ENCODE assay signal across 8 cellular contexts in genomic region chr13:41960700-41961697, GRCh38.
DNase-seq lines count a peak whose midpoint lies in the region; ATAC-seq and TF ChIP-seq lines count a peak whose summit lies in the region.

Gene VWA8 (minus strand): TSS chr13:41961109. CDS start chr13:41961015, 94 bp downstream.

- peak within 1 kb of the TSS; percentile 57 for H3K4me3 ChIP-seq in retinal pigment epithelial cell (ENCODE audit: low read length)

- ATAC-seq in HG02642 (IDR thresholded peaks at IDR 0.05; ENCODE audit: poor library complexity, unreplicated experiment): peak; percentile 92

- DNase-seq in GM13976 (ENCODE audit: low spot score) (peak; percentile 91), NCI-H1417 treated with DMSO at 0.1 percent for 48 hours (lab: John Stamatoyannopoulos, UW) (peak; percentile 26), T-helper 22 cell (ENCODE audit: low read depth) (peak; percentile 61), astrocyte of the hippocampus (ENCODE audit: low read depth, low spot score) (peak; percentile 91), hypothalamus (lab: John Stamatoyannopoulos, UW) (peak in 50 of 51 donors; percentile 7 to 88 (median 56)), retinal pigment epithelial cell (ENCODE audit: low read depth) (peak; percentile 37), NCI-H1048 (lab: John Stamatoyannopoulos, UW) (no peak)

- in situ Hi-C loops in GM13976 (cut with MboI; ENCODE audit: low sequenced_read_pairs, unreplicated experiment): no loop called here

- no peak for TF ChIP-seq CTCF in GM13976 (IDR thresholded peaks at IDR 0.05; ENCODE audit: borderline replicate concordance, control extremely low read depth, extremely low read depth, insufficient read depth, missing control alignments)
- TF ChIP-seq CTCF in retinal pigment epithelial cell (conservative IDR thresholded peaks at IDR 0.05; ENCODE audit: low read depth, low read length): no peak
